ENCODE assay signal across 8 cellular contexts in the genomic region with DNA sequence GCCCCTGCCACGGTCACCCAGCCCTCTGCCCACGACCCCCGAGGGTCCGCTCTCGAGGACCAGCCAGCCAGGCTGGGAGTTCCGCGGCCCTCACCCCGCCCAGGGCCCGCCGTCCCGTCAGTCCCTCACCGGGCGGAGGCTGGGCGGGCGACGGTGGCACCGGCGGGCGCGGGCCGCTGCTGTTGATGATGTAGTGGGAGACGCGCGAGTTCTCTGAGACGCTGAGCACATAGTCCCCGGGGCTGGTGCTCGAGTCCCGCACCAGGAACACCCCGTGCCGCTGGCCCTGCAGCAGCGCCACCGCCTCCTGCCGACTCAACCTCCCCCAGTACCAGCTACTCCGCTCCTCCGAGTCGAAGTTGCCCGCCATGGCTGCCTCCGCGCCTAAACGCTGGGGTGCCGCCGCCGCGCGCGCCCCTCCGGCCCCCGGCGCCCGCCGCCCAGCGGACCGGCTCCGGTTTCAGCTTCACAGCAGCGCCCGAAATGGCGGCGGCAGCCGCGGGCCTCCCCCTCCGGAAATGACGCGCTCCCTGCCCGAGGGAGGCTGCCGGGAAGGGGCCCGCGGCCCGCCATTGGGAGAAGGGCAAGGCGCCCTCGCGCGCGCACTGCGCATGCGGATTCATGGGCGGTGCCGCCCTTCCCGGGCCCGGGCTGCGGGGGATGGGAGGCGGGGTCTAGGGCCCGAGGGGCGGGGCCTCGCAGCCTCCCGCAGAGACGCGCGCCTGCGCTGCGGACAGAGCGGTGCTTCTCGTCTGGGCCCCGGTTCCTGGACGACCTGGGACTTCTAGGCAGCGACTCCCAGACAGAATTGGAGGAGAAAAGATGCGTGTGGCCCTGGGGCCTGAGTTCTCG. TPM values are rescaled to one million over a fixed set of nuclear protein-coding genes. Genes with fewer than 3 reads are reported as not detected.
A peak's percentile ranks its signal among the peaks of the same experiment; 100 is the strongest.
DNase-seq lines count a peak whose midpoint lies in the region; ATAC-seq and TF ChIP-seq lines count a peak whose summit lies in the region.

A gene (minus strand): TSS at position 485 of the 852 bp plus-strand sequence. CDS start 115 bp downstream, at position 370.

- peak within 1 kb of the TSS; percentile 57 for H2AFZ ChIP-seq in hepatocyte

- H3K4me1 ChIP-seq in hepatocyte (ENCODE audit: insufficient read depth) (peaks cover 11% of the 10 kb centered on the region), aorta (ENCODE audit: control insufficient read depth in 1 of 2, insufficient read depth in 2 of 2, low read length in 2 of 2) (peaks cover 3 to 4% of the 10 kb centered on the region in 2 donors)

- no peak for TF ChIP-seq CTCF in hepatocyte (IDR thresholded peaks at IDR 0.05; ENCODE audit: poor library complexity)

- peak within 1 kb of the TSS; percentile 82 for H3K4me2 ChIP-seq in hepatocyte

- no peaks in the 10 kb centered on the region for H3K9me3 ChIP-seq in hepatocyte (ENCODE audit: low read depth)
- H3K9me3 ChIP-seq in aorta (ENCODE audit: control insufficient read depth, low read length), result no peaks in the 10 kb centered on the region

- H4K20me1 ChIP-seq in hepatocyte (ENCODE audit: insufficient read depth, poor library complexity, severe bottlenecking), result peaks cover 41% of the 10 kb centered on the region

- H3K36me3 ChIP-seq in hepatocyte (replicated peaks; ENCODE audit: insufficient read depth, low read depth) (no peaks in the 10 kb centered on the region), aorta (ENCODE audit: control insufficient read depth in 1 of 2, insufficient read depth in 2 of 2, low read length in 1 of 2) (no peaks in the 10 kb centered on the region)

- H3K4me3 ChIP-seq in hepatocyte (peak within 1 kb of the TSS; percentile 74), aorta (ENCODE audit: low read length in 2 of 2) (peak within 1 kb of the TSS; percentile 74 to 90)

- H3K27me3 ChIP-seq in hepatocyte (no peaks in the 10 kb centered on the region), aorta (ENCODE audit: control insufficient read depth in 1 of 2, insufficient read depth in 2 of 2, low read length in 1 of 2) (no peaks in the 10 kb centered on the region)

- ATAC-seq in GM18508 (IDR thresholded peaks at IDR 0.05; ENCODE audit: insufficient read depth, unreplicated experiment), result peak; percentile 45
- ATAC-seq in HG02973 (IDR thresholded peaks at IDR 0.05; ENCODE audit: unreplicated experiment), result peak; percentile 70
- peak; percentile 98 for ATAC-seq in aorta (ENCODE audit: low FRiP score)

- intact Hi-C loops in aorta (cut with DNase I), result loop anchor here (2.0 to 10.0 kb wide), 5 partner anchors 35 to 89 kb away; a partner anchor contains a TSS

- WGBS in hepatocyte (ENCODE audit: low lambda C conversion rate, missing lambda C conversion rate), result 1% methylated on average over 82 of the region's 97 CpGs
- 0 to 1% methylated on average over 67 to 97 of the region's 97 CpGs for WGBS in aorta, 2 donors

- H3K27ac ChIP-seq in hepatocyte, result peak within 1 kb of the TSS; percentile 96
- H3K27ac ChIP-seq in aorta (ENCODE audit: low read depth in 1 of 2, low read length in 2 of 2), result peak within 1 kb of the TSS; percentile 73 to 90

- H3K79me2 ChIP-seq in hepatocyte, result peaks cover 49% of the 10 kb centered on the region

- H3K9me2 ChIP-seq in hepatocyte (replicated peaks; ENCODE audit: insufficient read depth), result no peaks in the 10 kb centered on the region

- DNase-seq in NCI-H2029 treated with DMSO at 0.1 percent for 48 hours (lab: John Stamatoyannopoulos, UW) (peak; percentile 52), T1000 (lab: John Stamatoyannopoulos, UW) (peak; percentile 98), astrocyte of the hippocampus (ENCODE audit: low read depth, low spot score) (peak; percentile 99), hepatocyte (ENCODE audit: low spot score) (peak; percentile 99), renal cortical epithelial cell (ENCODE audit: low read depth) (peak; percentile 76), aorta (peak; percentile 98 to 99)

RNA-seq across cellular contexts. Expression of the gene that starts here (rescaled TPM):
- 66.7 and 72.1 TPM in 2 replicates for total RNA-seq in hepatocyte
- polyA plus RNA-seq in hepatocyte, result 66.5 and 69.2 TPM in 2 replicates
- total RNA-seq in renal cortical epithelial cell, result 159 and 234 TPM in 2 replicates
- 10 to 100 TPM; 55.3 to 63.8 TPM for total RNA-seq in aorta
- polyA plus RNA-seq in aorta, result 10 to 100 TPM; 33.5 to 40.9 TPM

Comparison
In these comparisons a context has a peak if more than half of its experiments do, and no peak if none do; other contexts are left out.
1. Peak in every context shown above with its lines: DNase-seq, ATAC-seq, H3K4me3 ChIP-seq and H3K27ac ChIP-seq.
2. ATAC-seq: peak in every context shown above with its lines; median percentile 98 in aorta; 70 in HG02973; 45 in GM18508.